Comparison of ENCODE assay signal across 13 cellular contexts in genomic region chr6:35810831-35811698, GRCh38. TPM values are rescaled to one million over a fixed set of nuclear protein-coding genes. Genes with fewer than 3 reads are reported as not detected.
DNase-seq lines count a peak whose midpoint lies in the region; ATAC-seq and TF ChIP-seq lines count a peak whose summit lies in the region.
"Had no signal": no experiment of that assay in that cellular context is flagged by ENCODE, and none has a peak within 500 bp of the region (broad histone marks: within the 10 kb centered on the region; RNA-seq: fewer than 3 reads in every experiment).

No MANE protein-coding gene starts in this region.

- H3K9me3 ChIP-seq in right atrium auricular region: peaks cover 0 to under 1% of the 10 kb centered on the region in 2 donors

- peak; percentile 75 for ATAC-seq in activated T-helper 17 cell treated with anti-CD3 and anti-CD28 coated beads, Interleukin-2, amount 50 U/mL, for 72 hours (replicated peaks)
- no peak for ATAC-seq in GM21786 (IDR thresholded peaks at IDR 0.05; ENCODE audit: unreplicated experiment)
- ATAC-seq in GM19467 (IDR thresholded peaks at IDR 0.05; ENCODE audit: unreplicated experiment): no peak

- peaks cover 4% of the 10 kb centered on the region for H3K4me1 Mint-ChIP-seq in activated T-helper 17 cell treated with anti-CD3 and anti-CD28 coated beads, Interleukin-2, amount 50 U/mL, for 72 hours
- H3K4me1 Mint-ChIP-seq: IgD-negative memory B cell had no signal

- no peaks in the 10 kb centered on the region for H3K27me3 ChIP-seq in kidney epithelial cell (ENCODE audit: control insufficient read depth, insufficient read depth, low read length)
- no peaks in the 10 kb centered on the region for H3K27me3 ChIP-seq in right atrium auricular region

- DNase-seq in AG09309 (ENCODE audit: low read depth): peak; percentile 3
- DNase-seq in HT-29 (ENCODE audit: low spot score): peak; percentile 83
- DNase-seq in kidney epithelial cell (ENCODE audit: low read depth): peak; percentile 90
- DNase-seq in right atrium auricular region (ENCODE audit: low spot score): no peak
- no peak for DNase-seq in NCI-H524 treated with DMSO at 0.1 percent for 48 hours (lab: John Stamatoyannopoulos, UW)
- DNase-seq: stimulated activated CD4-positive, alpha-beta T cell treated with anti-CD3 and anti-CD28 coated beads, Interleukin-2, amount 100 ng/mL, for 48 hours had no signal

- no peak for TF ChIP-seq CTCF in AG09309 (IDR thresholded peaks at IDR 0.05; ENCODE audit: control insufficient read depth, insufficient read depth, low read depth, low read length, missing control alignments)
- no peak for TF ChIP-seq CTCF in kidney epithelial cell (IDR thresholded peaks at IDR 0.05; ENCODE audit: insufficient read depth, low read length, poor library complexity, severe bottlenecking)
- no peak for TF ChIP-seq CTCF in right atrium auricular region (IDR thresholded peaks at IDR 0.05)

- peak overlapping the region; percentile 61 for H3K27ac Mint-ChIP-seq in activated T-helper 17 cell treated with anti-CD3 and anti-CD28 coated beads, Interleukin-2, amount 50 U/mL, for 72 hours
- H3K27ac Mint-ChIP-seq: IgD-negative memory B cell had no signal

- no peaks in the 10 kb centered on the region for H3K4me1 ChIP-seq in right atrium auricular region

- no peaks in the 10 kb centered on the region for H3K9me3 Mint-ChIP-seq in activated T-helper 17 cell treated with anti-CD3 and anti-CD28 coated beads, Interleukin-2, amount 50 U/mL, for 72 hours
- H3K9me3 Mint-ChIP-seq: activated naive CD4-positive, alpha-beta T cell treated with anti-CD3 and anti-CD28 coated beads, Interleukin-2, amount 50 U/mL, for 72 hours; IgD-negative memory B cell had no signal

- no peak overlapping the region for H3K27ac ChIP-seq in right atrium auricular region

- H3K27me3 Mint-ChIP-seq in activated T-helper 17 cell treated with anti-CD3 and anti-CD28 coated beads, Interleukin-2, amount 50 U/mL, for 72 hours: peaks cover 18% of the 10 kb centered on the region

- H3K4me3 ChIP-seq in AG09309 (ENCODE audit: control insufficient read depth, low read depth, low read length) (no peak overlapping the region), kidney epithelial cell (ENCODE audit: low read depth, low read length) (no peak overlapping the region), right atrium auricular region (no peak overlapping the region)

- H3K36me3 Mint-ChIP-seq in activated T-helper 17 cell treated with anti-CD3 and anti-CD28 coated beads, Interleukin-2, amount 50 U/mL, for 72 hours (ENCODE audit: low read depth): no peaks in the 10 kb centered on the region
- H3K36me3 Mint-ChIP-seq: activated naive CD4-positive, alpha-beta T cell treated with anti-CD3 and anti-CD28 coated beads, Interleukin-2, amount 50 U/mL, for 72 hours had no signal

- H3K4me3 Mint-ChIP-seq in activated T-helper 17 cell treated with anti-CD3 and anti-CD28 coated beads, Interleukin-2, amount 50 U/mL, for 72 hours: peak overlapping the region; percentile 61
- H3K4me3 Mint-ChIP-seq: IgD-negative memory B cell had no signal

- no peaks in the 10 kb centered on the region for H3K36me3 ChIP-seq in kidney epithelial cell (ENCODE audit: control insufficient read depth, insufficient read depth, low read length)
- no peaks in the 10 kb centered on the region for H3K36me3 ChIP-seq in right atrium auricular region

RNA-seq across cellular contexts. Expression of gene LHFPL5, which starts 5.9 kb away (rescaled TPM):
- 0.16 and 0.58 TPM in 2 replicates for total RNA-seq in HT-29 (2014; rRNA removed; shearing (Covaris generic))
- under 1 TPM; 0.21 to 0.26 TPM for total RNA-seq in activated T-helper 17 cell treated with anti-CD3 and anti-CD28 coated beads, Interleukin-2, amount 50 U/mL, for 72 hours
- total RNA-seq in kidney epithelial cell: not detected in 2 replicates
- total RNA-seq in right atrium auricular region: not detected
- total RNA-seq: activated naive CD4-positive, alpha-beta T cell treated with anti-CD3 and anti-CD28 coated beads, Interleukin-2, amount 50 U/mL, for 72 hours; G401; T-helper 2 cell treated with Interferon-gamma antibody and Interleukin-4, amounts not matched to agents 100 ng/mL and 5 ng/mL, for 36 hours had no signal

RNA-seq across cellular contexts. Expression of gene CLPS, which starts 13.9 kb away (rescaled TPM):
- total RNA-seq in HT-29 (2014; rRNA removed; shearing (Covaris generic)): not detected in 2 replicates
- total RNA-seq in activated T-helper 17 cell treated with anti-CD3 and anti-CD28 coated beads, Interleukin-2, amount 50 U/mL, for 72 hours: under 1 TPM in 1 of 2 donors, not detected in 1; 0.56 TPM
- total RNA-seq in kidney epithelial cell (not detected in 2 replicates), right atrium auricular region (not detected)
- total RNA-seq: activated naive CD4-positive, alpha-beta T cell treated with anti-CD3 and anti-CD28 coated beads, Interleukin-2, amount 50 U/mL, for 72 hours; G401; T-helper 2 cell treated with Interferon-gamma antibody and Interleukin-4, amounts not matched to agents 100 ng/mL and 5 ng/mL, for 36 hours had no signal

RNA-seq across cellular contexts. Expression of gene CLPSL1, which starts 30.2 kb away (rescaled TPM):
- total RNA-seq in HT-29 (2014; rRNA removed; shearing (Covaris generic)): not detected in 2 replicates
- total RNA-seq in activated T-helper 17 cell treated with anti-CD3 and anti-CD28 coated beads, Interleukin-2, amount 50 U/mL, for 72 hours: not detected
- total RNA-seq in kidney epithelial cell: not detected in 2 replicates
- not detected for total RNA-seq in right atrium auricular region
- total RNA-seq: activated naive CD4-positive, alpha-beta T cell treated with anti-CD3 and anti-CD28 coated beads, Interleukin-2, amount 50 U/mL, for 72 hours; G401; T-helper 2 cell treated with Interferon-gamma antibody and Interleukin-4, amounts not matched to agents 100 ng/mL and 5 ng/mL, for 36 hours had no signal

RNA-seq across cellular contexts. Expression of gene CLPSL2, which starts 34.7 kb away (rescaled TPM):
- total RNA-seq in HT-29 (2014; rRNA removed; shearing (Covaris generic)): not detected in 2 replicates
- not detected for total RNA-seq in activated T-helper 17 cell treated with anti-CD3 and anti-CD28 coated beads, Interleukin-2, amount 50 U/mL, for 72 hours
- total RNA-seq in kidney epithelial cell (not detected in 2 replicates), right atrium auricular region (not detected)
- total RNA-seq: G401; T-helper 2 cell treated with Interferon-gamma antibody and Interleukin-4, amounts not matched to agents 100 ng/mL and 5 ng/mL, for 36 hours had no signal

Comparison
In these comparisons a context has a peak if more than half of its experiments do, and no peak if none do; other contexts are left out.
1. DNase-seq: peak in AG09309 (single experiment), HT-29 (single experiment) and kidney epithelial cell (single experiment); none in right atrium auricular region (single experiment) and NCI-H524 treated with DMSO at 0.1 percent for 48 hours (single experiment).